In genomic region chr19:55310498-55310897, GRCh38 we compare ENCODE assay signal across 23 cellular contexts. TPM values are rescaled to one million over a fixed set of nuclear protein-coding genes. Genes with fewer than 3 reads are reported as not detected.
DNase-seq lines count a peak whose midpoint lies in the region; ATAC-seq, FAIRE-seq and TF ChIP-seq lines count a peak whose summit lies in the region.
"Had no signal": no experiment of that assay in that cellular context is flagged by ENCODE, and none has a peak within 500 bp of the region (broad histone marks: within the 10 kb centered on the region; RNA-seq: fewer than 3 reads in every experiment).

No MANE protein-coding gene starts in this region.

- H3K27ac Mint-ChIP-seq in neural crest cell (ENCODE audit: unreplicated experiment) = no peak overlapping the region
- no peak overlapping the region for H3K27ac Mint-ChIP-seq in stimulated activated naive CD8-positive, alpha-beta T cell treated with anti-CD3 and anti-CD28 coated beads, Interleukin-15, amount 100 ng/mL, for 72 hours
- H3K27ac Mint-ChIP-seq: CD4-positive, CD25-positive, alpha-beta regulatory T cell; CD8-positive, alpha-beta memory T cell had no signal

- H4K20me1 ChIP-seq in HepG2 (ENCODE audit: insufficient read depth, low read length) = no peaks in the 10 kb centered on the region
- H4K20me1 ChIP-seq in OCI-LY1 (ENCODE audit: insufficient read depth, low read length) = no peaks in the 10 kb centered on the region

- H3K4me1 ChIP-seq in HepG2 (ENCODE audit: insufficient read depth, low read length) (peaks cover 14% of the 10 kb centered on the region), right lobe of liver (no peaks in the 10 kb centered on the region), OCI-LY1 (ENCODE audit: insufficient read depth, low read length, severe bottlenecking) (peaks cover 23% of the 10 kb centered on the region)

- H3K4me3 ChIP-seq in HepG2 (replicated peaks in 1 of 3; ENCODE audit: insufficient read depth in 1 of 3, low read depth in 2 of 3, low read length in 3 of 3) (no peak overlapping the region), right lobe of liver (no peak overlapping the region), OCI-LY1 (ENCODE audit: low read depth, low read length, poor library complexity, severe bottlenecking) (no peak overlapping the region), lower leg skin (ENCODE audit: low read depth, poor library complexity, severe bottlenecking) (no peak overlapping the region)
- H3K4me3 ChIP-seq: GM23248 had no signal

- BruUV-seq in HepG2 (replicated peaks; lab: Mats Ljungman, UMichigan) = no TSS peak

- H3K27me3 ChIP-seq in HepG2 (ENCODE audit: control insufficient read depth in 1 of 2, insufficient read depth in 2 of 2, low read length in 2 of 2) = peaks cover 0 to 5% of the 10 kb centered on the region in 2 experiments; a peak in 1 of 5 replicates
- no peaks in the 10 kb centered on the region for H3K27me3 ChIP-seq in right lobe of liver
- no peaks in the 10 kb centered on the region for H3K27me3 ChIP-seq in OCI-LY1 (ENCODE audit: insufficient read depth, low read length)

- no peak overlapping the region for H2AFZ ChIP-seq in HepG2 (ENCODE audit: low read length)
- no peak overlapping the region for H2AFZ ChIP-seq in OCI-LY1 (ENCODE audit: low read length)
- H2AFZ ChIP-seq: GM23248 had no signal

- POLR2A ChIA-PET in HepG2 (lab: Yijun Ruan, JAX) = interaction anchor here (1.0 kb wide), 1 partner anchor 97 kb away, joined by 3 read pairs; the partner anchor contains the start of gene UBE2S

- H3K36me3 ChIP-seq in HepG2 (replicated peaks in 1 of 2; ENCODE audit: control insufficient read depth in 1 of 2, insufficient read depth in 2 of 2, low read length in 2 of 2) = no peaks in the 10 kb centered on the region
- H3K36me3 ChIP-seq in right lobe of liver = no peaks in the 10 kb centered on the region
- H3K36me3 ChIP-seq in OCI-LY1 (ENCODE audit: insufficient read depth, low read length) = peaks cover 23% of the 10 kb centered on the region

- H3K27me3 Mint-ChIP-seq in neural crest cell (ENCODE audit: low read depth) = no peaks in the 10 kb centered on the region
- no peaks in the 10 kb centered on the region for H3K27me3 Mint-ChIP-seq in stimulated activated naive CD8-positive, alpha-beta T cell treated with anti-CD3 and anti-CD28 coated beads, Interleukin-15, amount 100 ng/mL, for 72 hours
- H3K27me3 Mint-ChIP-seq: CD8-positive, alpha-beta memory T cell had no signal

- FAIRE-seq in HepG2 (lab: Jason Lieb, UNC) = no peak
- FAIRE-seq: GM12892, GM18507 had no signal

- H3K9me3 ChIP-seq in HepG2 (ENCODE audit: low read length) (no peaks in the 10 kb centered on the region), right lobe of liver (no peaks in the 10 kb centered on the region), OCI-LY1 (ENCODE audit: low read length) (no peaks in the 10 kb centered on the region)

- in situ Hi-C loops in HepG2 (cut with HindIII; ENCODE audit: extremely low pct_ligation_motif_present, low pct_unique_long_range_greater_than_20kb) = no loop called here

- peaks cover 12% of the 10 kb centered on the region for H3K36me3 Mint-ChIP-seq in neural crest cell (ENCODE audit: low read depth)
- H3K36me3 Mint-ChIP-seq: CD4-positive, CD25-positive, alpha-beta regulatory T cell; CD8-positive, alpha-beta memory T cell had no signal

- no peak overlapping the region for H3K9ac ChIP-seq in HepG2 (ENCODE audit: insufficient read depth, low read depth, low read length)
- H3K9ac ChIP-seq in OCI-LY1 (ENCODE audit: low read length) = no peak overlapping the region
- H3K9ac ChIP-seq: GM23248 had no signal

- TF ChIP-seq CTCF in HepG2 (CRISPR knock-in tag; IDR thresholded peaks at IDR 0.05) (no peak), right lobe of liver (IDR thresholded peaks at IDR 0.05) (no peak), OCI-LY1 (IDR thresholded peaks at IDR 0.05; ENCODE audit: low read length) (no peak), neural crest cell (conservative IDR thresholded peaks at IDR 0.05) (no peak), lower leg skin (IDR thresholded peaks at IDR 0.05) (no peak)

- TF ChIP-seq EP300 in HepG2 (IDR thresholded peaks at IDR 0.05; ENCODE audit: low read depth in 2 of 2, low read length in 2 of 2) (no peak), HepG2 (CRISPR knock-in tag; IDR thresholded peaks at IDR 0.05; ENCODE audit: borderline replicate concordance) (no peak)

- peaks cover 21% of the 10 kb centered on the region for H3K4me1 Mint-ChIP-seq in neural crest cell
- peaks cover 15% of the 10 kb centered on the region for H3K4me1 Mint-ChIP-seq in stimulated activated naive CD8-positive, alpha-beta T cell treated with anti-CD3 and anti-CD28 coated beads, Interleukin-15, amount 100 ng/mL, for 72 hours

- 37% methylated on average over 2 of the region's 7 CpGs for WGBS in HepG2 (ENCODE audit: low lambda C conversion rate)
- WGBS in right lobe of liver (ENCODE audit: insufficient coverage, low coverage, low lambda C conversion rate, missing lambda C conversion rate) = 82% methylated on average over 4 of the region's 7 CpGs
- 74 to 78% methylated on average over 6 to 7 of the region's 7 CpGs for WGBS in lower leg skin, 2 donors

- H3K4me2 ChIP-seq in HepG2 (ENCODE audit: low read depth, low read length) = peak overlapping the region; percentile 28; the same call in 1 of the 2 replicates
- H3K4me2 ChIP-seq in OCI-LY1 (ENCODE audit: low read length) = peak overlapping the region; percentile 0; the same call in 1 of the 2 replicates

- H3F3A ChIP-seq in OCI-LY1 (ENCODE audit: insufficient read depth, low read length) = no peaks in the 10 kb centered on the region

- H3K79me2 ChIP-seq in HepG2 (ENCODE audit: insufficient read depth, low read length) (no peaks in the 10 kb centered on the region), OCI-LY1 (ENCODE audit: insufficient read depth, low read length) (no peaks in the 10 kb centered on the region)

- DNase-seq in HepG2 (ENCODE audit: low spot score) (no peak), right lobe of liver (no peak), neural crest cell (ENCODE audit: low read depth, low spot score) (no peak), lower leg skin (ENCODE audit: low spot score in 2 of 2) (no peak), retina (no peak)
- DNase-seq in stimulated activated naive CD8-positive, alpha-beta T cell treated with anti-CD3 and anti-CD28 coated beads, Interleukin-15, amount 100 ng/mL, for 72 hours = no peak
- DNase-seq: C1 segment of cervical spinal cord; CD4-positive, CD25-positive, alpha-beta regulatory T cell; CD8-positive, alpha-beta memory T cell; COR-L47; DMS 273 treated with DMSO at 0.1 percent for 48 hours; DMS53; DND-41; GDM1; GM23248; HCEC 1CT had no signal

- H3K27ac ChIP-seq in HepG2 (ENCODE audit: extremely low read length, insufficient read depth, low read length) (no peak overlapping the region), right lobe of liver (no peak overlapping the region), OCI-LY1 (ENCODE audit: low read depth, low read length, poor library complexity, severe bottlenecking) (no peak overlapping the region)
- H3K27ac ChIP-seq: GM23248 had no signal

- H3K9me2 ChIP-seq in OCI-LY1 (ENCODE audit: low read depth, low read length) = no peaks in the 10 kb centered on the region

- intact Hi-C loops in HepG2 (cut with micrococcal nuclease; ENCODE audit: unreplicated experiment) = no loop called here
- intact Hi-C loops in right lobe of liver (cut with DNase I) = no loop called here
- intact Hi-C loops in lower leg skin (cut with DNase I; ENCODE audit: low total_unique reads) = no loop called here

- no peak for TF ChIP-seq RAD21 in HepG2 (CRISPR knock-in tag; IDR thresholded peaks at IDR 0.05)

- TF ChIP-seq POLR2A in HepG2 (IDR thresholded peaks at IDR 0.05; ENCODE audit: insufficient read depth in 1 of 2, low read depth in 2 of 2, low read length in 2 of 2) (no peak), right lobe of liver (IDR thresholded peaks at IDR 0.05) (no peak), lower leg skin (IDR thresholded peaks at IDR 0.05) (no peak)

- H3K4me3 Mint-ChIP-seq in neural crest cell = peak overlapping the region; percentile 29
- H3K4me3 Mint-ChIP-seq in stimulated activated naive CD8-positive, alpha-beta T cell treated with anti-CD3 and anti-CD28 coated beads, Interleukin-15, amount 100 ng/mL, for 72 hours = no peak overlapping the region
- H3K4me3 Mint-ChIP-seq: CD4-positive, CD25-positive, alpha-beta regulatory T cell; CD8-positive, alpha-beta memory T cell had no signal

- CTCF ChIA-PET in HepG2 (lab: Yijun Ruan, JAX; ENCODE audit: low intra/inter-chr PET ratio, low total read pairs) = no interaction called here

- no peaks in the 10 kb centered on the region for H3K9me3 Mint-ChIP-seq in neural crest cell
- no peaks in the 10 kb centered on the region for H3K9me3 Mint-ChIP-seq in stimulated activated naive CD8-positive, alpha-beta T cell treated with anti-CD3 and anti-CD28 coated beads, Interleukin-15, amount 100 ng/mL, for 72 hours
- H3K9me3 Mint-ChIP-seq: CD4-positive, CD25-positive, alpha-beta regulatory T cell; CD8-positive, alpha-beta memory T cell had no signal

- ATAC-seq in HepG2 (no peak), right lobe of liver (no peak), HG02763 (IDR thresholded peaks at IDR 0.05; ENCODE audit: unreplicated experiment) (no peak)
- ATAC-seq in stimulated activated naive CD8-positive, alpha-beta T cell treated with anti-CD3 and anti-CD28 coated beads, Interleukin-15, amount 100 ng/mL, for 72 hours = no peak

RNA-seq across cellular contexts. Expression of gene TMEM150B, which starts 14.6 kb away (rescaled TPM):
- 0.74 and 1.3 TPM in 2 replicates for total RNA-seq in HepG2 (2016; rRNA removed; fragmentation: Illumina TruSeq; extraction: Trizol)
- total RNA-seq in HepG2 (2016; cell fraction: cytosol; rRNA removed; fragmentation: Illumina TruSeq; extraction: Trizol; ENCODE audit: low read depth) = 0.79 and 1.0 TPM in 2 replicates
- 0.70 and 1.0 TPM in 2 replicates for total RNA-seq in HepG2 (2016; cell fraction: insoluble cytoplasmic fraction; rRNA removed; fragmentation: Illumina TruSeq; extraction: Trizol)
- 0.62 and 0.77 TPM in 2 replicates for total RNA-seq in HepG2 (2016; cell fraction: membrane; rRNA removed; fragmentation: Illumina TruSeq; extraction: Trizol)
- 0.84 and 1.5 TPM in 2 replicates for total RNA-seq in HepG2 (2016; cell fraction: nucleus; rRNA removed; fragmentation: Illumina TruSeq; extraction: Trizol)
- polyA plus RNA-seq in HepG2 (2011; rRNA removed) = 1.8 and 2.9 TPM in 2 replicates
- polyA plus RNA-seq in HepG2 (2011; cell fraction: cytosol; rRNA removed) = 2.4 and 2.5 TPM in 2 replicates
- polyA plus RNA-seq in HepG2 (2011; cell fraction: nucleus; rRNA removed) = 6.2 and 7.0 TPM in 2 replicates
- polyA plus RNA-seq in HepG2 (2012) = 3.3 and 3.4 TPM in 2 replicates
- polyA plus RNA-seq in HepG2 (2016; cell fraction: cytosol; fragmentation: Illumina TruSeq; extraction: Trizol; ENCODE audit: low read depth) = 0.33 and 0.50 TPM in 2 replicates
- 0.37 and 0.74 TPM in 2 replicates for polyA plus RNA-seq in HepG2 (2016; cell fraction: insoluble cytoplasmic fraction; fragmentation: Illumina TruSeq; extraction: Trizol; ENCODE audit: low read depth)
- 0.28 and 1.2 TPM in 2 replicates for polyA plus RNA-seq in HepG2 (2016; cell fraction: membrane; fragmentation: Illumina TruSeq; extraction: Trizol; ENCODE audit: low read depth)
- polyA plus RNA-seq in HepG2 (2016; cell fraction: nucleus; fragmentation: Illumina TruSeq; extraction: Trizol; ENCODE audit: insufficient read depth, low read depth) = 1.7 and 1.9 TPM in 2 replicates
- polyA minus RNA-seq in HepG2 (2011; rRNA and poly(A)+ RNA removed; ENCODE audit: low replicate concordance) = 5.1 TPM in 1 of 2 replicates, not detected in the other
- polyA minus RNA-seq in HepG2 (2011; cell fraction: cytosol; rRNA and poly(A)+ RNA removed) = 1.9 and 2.7 TPM in 2 replicates
- 1.4 and 1.5 TPM in 2 replicates for polyA minus RNA-seq in HepG2 (2011; cell fraction: nucleus; rRNA and poly(A)+ RNA removed)
- total RNA-seq in right lobe of liver = 1 to 10 TPM; 1.1 to 5.6 (median 2.2) TPM
- total RNA-seq in neural crest cell = not detected in 2 replicates
- under 1 TPM in 1 of 4 donors, not detected in 3; 0.58 TPM for total RNA-seq in lower leg skin
- total RNA-seq: A673, GM23248, H4 had no signal
- polyA plus RNA-seq: AG04450; CD4-positive, CD25-positive, alpha-beta regulatory T cell; CD8-positive, alpha-beta memory T cell; GM23248 had no signal

RNA-seq across cellular contexts. Expression of gene BRSK1, which starts 26.7 kb away (rescaled TPM):
- 0.18 TPM in 1 of 2 replicates, not detected in the other for total RNA-seq in HepG2 (2016; rRNA removed; fragmentation: Illumina TruSeq; extraction: Trizol)
- total RNA-seq in HepG2 (2016; cell fraction: cytosol; rRNA removed; fragmentation: Illumina TruSeq; extraction: Trizol; ENCODE audit: low read depth) = not detected in 2 replicates
- 0.19 TPM in 1 of 2 replicates, not detected in the other for total RNA-seq in HepG2 (2016; cell fraction: insoluble cytoplasmic fraction; rRNA removed; fragmentation: Illumina TruSeq; extraction: Trizol)
- 0.10 and 0.25 TPM in 2 replicates for total RNA-seq in HepG2 (2016; cell fraction: membrane; rRNA removed; fragmentation: Illumina TruSeq; extraction: Trizol)
- total RNA-seq in HepG2 (2016; cell fraction: nucleus; rRNA removed; fragmentation: Illumina TruSeq; extraction: Trizol) = 0.60 TPM in 1 of 2 replicates, not detected in the other
- 1.2 and 1.9 TPM in 2 replicates for polyA plus RNA-seq in HepG2 (2011; rRNA removed)
- polyA plus RNA-seq in HepG2 (2011; cell fraction: cytosol; rRNA removed) = 0.75 and 1.1 TPM in 2 replicates
- polyA plus RNA-seq in HepG2 (2011; cell fraction: nucleus; rRNA removed) = 8.1 and 12.7 TPM in 2 replicates
- polyA plus RNA-seq in HepG2 (2012) = 0.74 and 1.1 TPM in 2 replicates
- polyA plus RNA-seq in HepG2 (2016; cell fraction: cytosol; fragmentation: Illumina TruSeq; extraction: Trizol; ENCODE audit: low read depth) = 0.14 and 0.17 TPM in 2 replicates
- polyA plus RNA-seq in HepG2 (2016; cell fraction: insoluble cytoplasmic fraction; fragmentation: Illumina TruSeq; extraction: Trizol; ENCODE audit: low read depth) = 0.20 and 0.44 TPM in 2 replicates
- polyA plus RNA-seq in HepG2 (2016; cell fraction: membrane; fragmentation: Illumina TruSeq; extraction: Trizol; ENCODE audit: low read depth) = 0.09 and 0.25 TPM in 2 replicates
- polyA plus RNA-seq in HepG2 (2016; cell fraction: nucleus; fragmentation: Illumina TruSeq; extraction: Trizol; ENCODE audit: insufficient read depth, low read depth) = 0.68 and 0.79 TPM in 2 replicates
- 0.72 and 1.3 TPM in 2 replicates for polyA minus RNA-seq in HepG2 (2011; rRNA and poly(A)+ RNA removed; ENCODE audit: low replicate concordance)
- not detected in 2 replicates for polyA minus RNA-seq in HepG2 (2011; cell fraction: cytosol; rRNA and poly(A)+ RNA removed)
- polyA minus RNA-seq in HepG2 (2011; cell fraction: nucleus; rRNA and poly(A)+ RNA removed) = 1.0 and 1.2 TPM in 2 replicates
- total RNA-seq in right lobe of liver = under 1 TPM in 3 of 6 experiments, not detected in 3; 0.20 to 0.29 (median 0.24) TPM
- 50.0 and 50.7 TPM in 2 replicates for total RNA-seq in neural crest cell
- total RNA-seq in lower leg skin = 1 to 10 TPM in 1 of 4 donors, under 1 TPM in 1, not detected in 2; 0.44 to 4.6 TPM
- polyA plus RNA-seq: CD4-positive, CD25-positive, alpha-beta regulatory T cell had no signal

RNA-seq across cellular contexts. Expression of gene KMT5C, which starts 29.2 kb away (rescaled TPM):
- total RNA-seq in HepG2 (2016; rRNA removed; fragmentation: Illumina TruSeq; extraction: Trizol) (2.1 and 5.5 TPM in 2 replicates), right lobe of liver (1 to 10 TPM; 2.3 to 5.3 (median 3.7) TPM), neural crest cell (32.9 and 35.2 TPM in 2 replicates), lower leg skin (10 to 100 TPM; 16.5 to 25.4 (median 20.3) TPM)
- total RNA-seq in HepG2 (2016; cell fraction: cytosol; rRNA removed; fragmentation: Illumina TruSeq; extraction: Trizol; ENCODE audit: low read depth) = 1.8 and 2.2 TPM in 2 replicates
- total RNA-seq in HepG2 (2016; cell fraction: insoluble cytoplasmic fraction; rRNA removed; fragmentation: Illumina TruSeq; extraction: Trizol) = 1.8 and 4.7 TPM in 2 replicates
- total RNA-seq in HepG2 (2016; cell fraction: membrane; rRNA removed; fragmentation: Illumina TruSeq; extraction: Trizol) = 3.9 and 4.5 TPM in 2 replicates
- 5.3 and 6.2 TPM in 2 replicates for total RNA-seq in HepG2 (2016; cell fraction: nucleus; rRNA removed; fragmentation: Illumina TruSeq; extraction: Trizol)
- 9.0 and 11.8 TPM in 2 replicates for polyA plus RNA-seq in HepG2 (2011; rRNA removed)
- 6.6 and 8.7 TPM in 2 replicates for polyA plus RNA-seq in HepG2 (2011; cell fraction: cytosol; rRNA removed)
- polyA plus RNA-seq in HepG2 (2011; cell fraction: nucleus; rRNA removed) = 46.8 and 58.8 TPM in 2 replicates
- 10.0 and 13.2 TPM in 2 replicates for polyA plus RNA-seq in HepG2 (2012)
- 1.3 and 1.4 TPM in 2 replicates for polyA plus RNA-seq in HepG2 (2016; cell fraction: cytosol; fragmentation: Illumina TruSeq; extraction: Trizol; ENCODE audit: low read depth)
- polyA plus RNA-seq in HepG2 (2016; cell fraction: insoluble cytoplasmic fraction; fragmentation: Illumina TruSeq; extraction: Trizol; ENCODE audit: low read depth) = 2.6 and 4.4 TPM in 2 replicates
- 2.5 and 3.8 TPM in 2 replicates for polyA plus RNA-seq in HepG2 (2016; cell fraction: membrane; fragmentation: Illumina TruSeq; extraction: Trizol; ENCODE audit: low read depth)
- polyA plus RNA-seq in HepG2 (2016; cell fraction: nucleus; fragmentation: Illumina TruSeq; extraction: Trizol; ENCODE audit: insufficient read depth, low read depth) = 14.7 and 16.2 TPM in 2 replicates
- polyA minus RNA-seq in HepG2 (2011; rRNA and poly(A)+ RNA removed; ENCODE audit: low replicate concordance) = 9.0 and 17.8 TPM in 2 replicates
- 4.7 and 5.3 TPM in 2 replicates for polyA minus RNA-seq in HepG2 (2011; cell fraction: cytosol; rRNA and poly(A)+ RNA removed)
- 7.0 and 12.1 TPM in 2 replicates for polyA minus RNA-seq in HepG2 (2011; cell fraction: nucleus; rRNA and poly(A)+ RNA removed)

RNA-seq across cellular contexts. Expression of gene HSPBP1, which starts 30.6 kb away (rescaled TPM):
- total RNA-seq in HepG2 (2016; rRNA removed; fragmentation: Illumina TruSeq; extraction: Trizol) = 33.7 and 35.9 TPM in 2 replicates
- total RNA-seq in HepG2 (2016; cell fraction: cytosol; rRNA removed; fragmentation: Illumina TruSeq; extraction: Trizol; ENCODE audit: low read depth) = 3.9 TPM in 2 replicates
- total RNA-seq in HepG2 (2016; cell fraction: insoluble cytoplasmic fraction; rRNA removed; fragmentation: Illumina TruSeq; extraction: Trizol) = 32.9 and 34.5 TPM in 2 replicates
- 8.1 and 8.5 TPM in 2 replicates for total RNA-seq in HepG2 (2016; cell fraction: membrane; rRNA removed; fragmentation: Illumina TruSeq; extraction: Trizol)
- total RNA-seq in HepG2 (2016; cell fraction: nucleus; rRNA removed; fragmentation: Illumina TruSeq; extraction: Trizol) = 14.3 and 15.8 TPM in 2 replicates
- polyA plus RNA-seq in HepG2 (2011; rRNA removed) = 22.3 and 25.7 TPM in 2 replicates
- 19.2 and 35.4 TPM in 2 replicates for polyA plus RNA-seq in HepG2 (2011; cell fraction: cytosol; rRNA removed)
- 19.5 and 22.1 TPM in 2 replicates for polyA plus RNA-seq in HepG2 (2011; cell fraction: nucleus; rRNA removed)
- polyA plus RNA-seq in HepG2 (2012) = 14.9 and 21.2 TPM in 2 replicates
- 5.6 and 5.7 TPM in 2 replicates for polyA plus RNA-seq in HepG2 (2016; cell fraction: cytosol; fragmentation: Illumina TruSeq; extraction: Trizol; ENCODE audit: low read depth)
- 53.4 and 56.0 TPM in 2 replicates for polyA plus RNA-seq in HepG2 (2016; cell fraction: insoluble cytoplasmic fraction; fragmentation: Illumina TruSeq; extraction: Trizol; ENCODE audit: low read depth)
- polyA plus RNA-seq in HepG2 (2016; cell fraction: membrane; fragmentation: Illumina TruSeq; extraction: Trizol; ENCODE audit: low read depth) = 8.9 and 9.7 TPM in 2 replicates
- 26.8 and 27.6 TPM in 2 replicates for polyA plus RNA-seq in HepG2 (2016; cell fraction: nucleus; fragmentation: Illumina TruSeq; extraction: Trizol; ENCODE audit: insufficient read depth, low read depth)
- polyA minus RNA-seq in HepG2 (2011; rRNA and poly(A)+ RNA removed; ENCODE audit: low replicate concordance) = 33.2 and 42.3 TPM in 2 replicates
- polyA minus RNA-seq in HepG2 (2011; cell fraction: cytosol; rRNA and poly(A)+ RNA removed) = 15.9 and 23.8 TPM in 2 replicates
- 4.6 and 6.1 TPM in 2 replicates for polyA minus RNA-seq in HepG2 (2011; cell fraction: nucleus; rRNA and poly(A)+ RNA removed)
- 10 to 100 TPM; 11.3 to 28.3 (median 15.6) TPM for total RNA-seq in right lobe of liver
- 53.8 and 54.7 TPM in 2 replicates for total RNA-seq in neural crest cell
- total RNA-seq in lower leg skin = 10 to 100 TPM; 17.8 to 35.5 (median 25.6) TPM

RNA-seq across cellular contexts. Expression of gene COX6B2, which starts 44.0 kb away (rescaled TPM):
- total RNA-seq in HepG2 (2016; rRNA removed; fragmentation: Illumina TruSeq; extraction: Trizol) = not detected in 2 replicates
- not detected in 2 replicates for total RNA-seq in HepG2 (2016; cell fraction: cytosol; rRNA removed; fragmentation: Illumina TruSeq; extraction: Trizol; ENCODE audit: low read depth)
- not detected in 2 replicates for total RNA-seq in HepG2 (2016; cell fraction: insoluble cytoplasmic fraction; rRNA removed; fragmentation: Illumina TruSeq; extraction: Trizol)
- not detected in 2 replicates for total RNA-seq in HepG2 (2016; cell fraction: membrane; rRNA removed; fragmentation: Illumina TruSeq; extraction: Trizol)
- total RNA-seq in HepG2 (2016; cell fraction: nucleus; rRNA removed; fragmentation: Illumina TruSeq; extraction: Trizol) = not detected in 2 replicates
- polyA plus RNA-seq in HepG2 (2011; rRNA removed) = 0.16 and 0.21 TPM in 2 replicates
- 0.04 and 0.05 TPM in 2 replicates for polyA plus RNA-seq in HepG2 (2011; cell fraction: cytosol; rRNA removed)
- 0.43 and 1.4 TPM in 2 replicates for polyA plus RNA-seq in HepG2 (2011; cell fraction: nucleus; rRNA removed)
- polyA plus RNA-seq in HepG2 (2012) = 0.28 TPM in 2 replicates
- polyA plus RNA-seq in HepG2 (2016; cell fraction: cytosol; fragmentation: Illumina TruSeq; extraction: Trizol; ENCODE audit: low read depth) = not detected in 2 replicates
- not detected in 2 replicates for polyA plus RNA-seq in HepG2 (2016; cell fraction: insoluble cytoplasmic fraction; fragmentation: Illumina TruSeq; extraction: Trizol; ENCODE audit: low read depth)
- not detected in 2 replicates for polyA plus RNA-seq in HepG2 (2016; cell fraction: membrane; fragmentation: Illumina TruSeq; extraction: Trizol; ENCODE audit: low read depth)
- not detected in 2 replicates for polyA plus RNA-seq in HepG2 (2016; cell fraction: nucleus; fragmentation: Illumina TruSeq; extraction: Trizol; ENCODE audit: insufficient read depth, low read depth)
- polyA minus RNA-seq in HepG2 (2011; rRNA and poly(A)+ RNA removed; ENCODE audit: low replicate concordance) = 0.16 TPM in 1 of 2 replicates, not detected in the other
- polyA minus RNA-seq in HepG2 (2011; cell fraction: cytosol; rRNA and poly(A)+ RNA removed) = not detected in 2 replicates
- polyA minus RNA-seq in HepG2 (2011; cell fraction: nucleus; rRNA and poly(A)+ RNA removed) = not detected in 2 replicates
- not detected for total RNA-seq in right lobe of liver
- total RNA-seq in neural crest cell = 0.16 TPM in 1 of 2 replicates, not detected in the other
- total RNA-seq in lower leg skin = 1 to 10 TPM in 1 of 4 donors, under 1 TPM in 2, not detected in 1; 0.42 to 1.1 (median 0.49) TPM
- total RNA-seq: A673; CD8-positive, alpha-beta memory T cell; GM23248 had no signal
- polyA plus RNA-seq: CD4-positive, CD25-positive, alpha-beta regulatory T cell; CD8-positive, alpha-beta memory T cell; GM23248 had no signal
